In the genomic region with DNA sequence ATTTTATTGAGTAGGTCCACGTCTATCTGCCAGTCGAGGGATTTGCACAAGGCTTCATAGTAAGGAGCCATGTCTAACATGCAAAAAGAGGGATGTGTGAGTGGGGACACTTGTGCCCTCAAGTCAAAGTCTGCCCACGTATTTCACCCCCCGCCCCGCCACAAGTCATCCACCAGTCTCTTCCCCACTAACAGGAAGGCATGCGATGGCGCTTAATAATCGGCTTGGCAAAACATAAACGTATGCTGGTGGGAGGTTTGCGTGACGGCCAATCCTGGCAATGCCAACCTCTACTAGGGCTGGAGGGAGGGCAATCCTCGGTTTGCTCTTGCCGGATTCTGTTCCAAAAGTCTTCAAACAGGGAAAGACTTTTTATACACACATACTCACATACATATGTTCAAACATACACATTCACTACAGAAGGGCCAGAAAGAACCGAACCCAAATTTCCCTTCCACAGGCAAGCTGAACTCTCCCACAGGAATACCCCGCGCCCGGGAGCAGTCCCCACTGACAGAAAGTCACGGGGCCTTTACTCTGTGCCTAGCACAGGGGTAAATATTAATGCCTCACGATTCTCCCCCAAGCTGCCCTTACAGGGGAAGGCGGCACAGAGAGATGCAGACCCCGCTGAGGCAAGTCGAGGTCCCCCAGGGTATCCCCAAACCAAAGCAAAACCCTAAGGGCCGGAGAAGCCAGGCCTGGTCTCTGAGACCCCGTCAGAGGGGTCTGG, we compare ENCODE assay signal across 8 cellular contexts. TPM values are rescaled to one million over a fixed set of nuclear protein-coding genes. Genes with fewer than 3 reads are reported as not detected.
DNase-seq lines count a peak whose midpoint lies in the region; ATAC-seq and TF ChIP-seq lines count a peak whose summit lies in the region.

No MANE protein-coding gene starts in this region.

- peak overlapping the region; percentile 74 for H3K4me3 Mint-ChIP-seq in activated CD8-positive, alpha-beta T cell treated with anti-CD3 and anti-CD28 coated beads, Interleukin-2, amount 10 ng/mL, durations not matched to agents 7 days and 5 days
- peak overlapping the region; percentile 90 for H3K4me3 Mint-ChIP-seq in progenitor cell of endocrine pancreas (ENCODE audit: low read depth)

- H3K9me3 Mint-ChIP-seq in activated CD8-positive, alpha-beta T cell treated with anti-CD3 and anti-CD28 coated beads, Interleukin-2, amount 10 ng/mL, durations not matched to agents 7 days and 5 days (ENCODE audit: insufficient read depth): no peaks in the 10 kb centered on the region
- no peaks in the 10 kb centered on the region for H3K9me3 Mint-ChIP-seq in progenitor cell of endocrine pancreas (ENCODE audit: low read depth)

- H3K27me3 Mint-ChIP-seq in activated CD8-positive, alpha-beta T cell treated with anti-CD3 and anti-CD28 coated beads, Interleukin-2, amount 10 ng/mL, durations not matched to agents 7 days and 5 days (ENCODE audit: low read depth): peaks cover 10% of the 10 kb centered on the region
- no peaks in the 10 kb centered on the region for H3K27me3 Mint-ChIP-seq in progenitor cell of endocrine pancreas

- H3K4me3 ChIP-seq in foreskin fibroblast (ENCODE audit: low read depth in 1 of 2, low read length in 2 of 2): peak overlapping the region; percentile 86 to 93

- TF ChIP-seq CTCF in foreskin fibroblast (IDR thresholded peaks at IDR 0.05; ENCODE audit: low read depth, low read length): no peak
- TF ChIP-seq CTCF in progenitor cell of endocrine pancreas (IDR thresholded peaks at IDR 0.05; ENCODE audit: unreplicated experiment): no peak

- peak overlapping the region; percentile 93 for H3K27ac Mint-ChIP-seq in activated CD8-positive, alpha-beta T cell treated with anti-CD3 and anti-CD28 coated beads, Interleukin-2, amount 10 ng/mL, durations not matched to agents 7 days and 5 days
- H3K27ac Mint-ChIP-seq in progenitor cell of endocrine pancreas: peak overlapping the region; percentile 96

- CTCF ChIA-PET in activated CD8-positive, alpha-beta T cell treated with anti-CD3 and anti-CD28 coated beads, Interleukin-2, amount 10 ng/mL, durations not matched to agents 7 days and 5 days (lab: Charles Lee): interaction anchor here (0.6 to 5.5 kb wide), 23 partner anchors 8 to 671 kb away, joined by 3 to 48 read pairs (median 4); a partner anchor contains a TSS

- DNase-seq in D341Med (ENCODE audit: low spot score) (peak; percentile 42), foreskin fibroblast (peak in 1 of 2 donors; percentile 35), progenitor cell of endocrine pancreas (ENCODE audit: low spot score, unreplicated experiment) (no peak), NCI-H2171 (lab: John Stamatoyannopoulos, UW) (no peak)
- peak; percentile 35 for DNase-seq in activated CD8-positive, alpha-beta T cell treated with anti-CD3 and anti-CD28 coated beads, Interleukin-2, amount 10 ng/mL, durations not matched to agents 7 days and 5 days

- peaks cover 30% of the 10 kb centered on the region for H3K4me1 Mint-ChIP-seq in activated CD8-positive, alpha-beta T cell treated with anti-CD3 and anti-CD28 coated beads, Interleukin-2, amount 10 ng/mL, durations not matched to agents 7 days and 5 days (ENCODE audit: low read depth)
- peaks cover 17% of the 10 kb centered on the region for H3K4me1 Mint-ChIP-seq in progenitor cell of endocrine pancreas (ENCODE audit: low read depth)

- POLR2A ChIA-PET in activated CD8-positive, alpha-beta T cell treated with anti-CD3 and anti-CD28 coated beads, Interleukin-2, amount 10 ng/mL, durations not matched to agents 7 days and 5 days (lab: Charles Lee): interaction anchor here (1.5 to 2.6 kb wide), 5 partner anchors 14 to 61 kb away, joined by 4 to 12 read pairs (median 7); no protein-coding TSS in a partner anchor

- H3K36me3 Mint-ChIP-seq in activated CD8-positive, alpha-beta T cell treated with anti-CD3 and anti-CD28 coated beads, Interleukin-2, amount 10 ng/mL, durations not matched to agents 7 days and 5 days (ENCODE audit: low read depth): peaks cover 32% of the 10 kb centered on the region
- peaks cover 10% of the 10 kb centered on the region for H3K36me3 Mint-ChIP-seq in progenitor cell of endocrine pancreas (ENCODE audit: insufficient read depth)

- ATAC-seq in HG02973 (IDR thresholded peaks at IDR 0.05; ENCODE audit: unreplicated experiment) (peak; percentile 7), HG03095 (IDR thresholded peaks at IDR 0.05; ENCODE audit: unreplicated experiment) (no peak), HG03565 (IDR thresholded peaks at IDR 0.05; ENCODE audit: unreplicated experiment) (no peak)
- peak; percentile 27 for ATAC-seq in activated CD8-positive, alpha-beta T cell treated with anti-CD3 and anti-CD28 coated beads, Interleukin-2, amount 10 ng/mL, durations not matched to agents 7 days and 5 days

RNA-seq across cellular contexts. Expression of a gene that starts 0.7 kb away (rescaled TPM):
- 10 to 100 TPM; 81.2 to 86.3 TPM for total RNA-seq in activated CD8-positive, alpha-beta T cell treated with anti-CD3 and anti-CD28 coated beads, Interleukin-2, amount 10 ng/mL, durations not matched to agents 7 days and 5 days
- total RNA-seq in progenitor cell of endocrine pancreas: 76.9 and 77.6 TPM in 2 replicates

Comparison
In these comparisons a context has a peak if more than half of its experiments do, and no peak if none do; other contexts are left out.
1. DNase-seq: peak in D341Med (single experiment) and activated CD8-positive, alpha-beta T cell treated with anti-CD3 and anti-CD28 coated beads, Interleukin-2, amount 10 ng/mL, durations not matched to agents 7 days and 5 days (single experiment); none in progenitor cell of endocrine pancreas (single experiment) and NCI-H2171 (single experiment).
2. ATAC-seq: peak in HG02973 (single experiment) and activated CD8-positive, alpha-beta T cell treated with anti-CD3 and anti-CD28 coated beads, Interleukin-2, amount 10 ng/mL, durations not matched to agents 7 days and 5 days (single experiment); none in HG03095 (single experiment) and HG03565 (single experiment).